Comparison of ENCODE assay signal across 8 cellular contexts in genomic region chr9:129007035-129007765, GRCh38. TPM values are rescaled to one million over a fixed set of nuclear protein-coding genes. Genes with fewer than 3 reads are reported as not detected.
DNase-seq lines count a peak whose midpoint lies in the region; ATAC-seq and TF ChIP-seq lines count a peak whose summit lies in the region.

No MANE protein-coding gene starts in this region.

- H3K36me3 ChIP-seq in naive thymus-derived CD4-positive, alpha-beta T cell (ENCODE audit: control insufficient read depth in 2 of 3, insufficient read depth in 3 of 3, low read length in 3 of 3): peaks cover 7 to 92% (median 9%) of the 10 kb centered on the region in 3 experiments
- no peaks in the 10 kb centered on the region for H3K36me3 ChIP-seq in uterus

- no peaks in the 10 kb centered on the region for H3K4me1 ChIP-seq in naive thymus-derived CD4-positive, alpha-beta T cell (ENCODE audit: control insufficient read depth in 2 of 2, insufficient read depth in 2 of 2, low read length in 2 of 2)
- no peaks in the 10 kb centered on the region for H3K4me1 ChIP-seq in uterus

- H3K27ac Mint-ChIP-seq in activated T-cell treated with anti-CD3 and anti-CD28 coated beads, Interleukin-2, amount 50 U/mL, for 24 hours: peak overlapping the region; percentile 44
- no peak overlapping the region for H3K27ac Mint-ChIP-seq in activated T-cell treated with anti-CD3 and anti-CD28 coated beads, Interleukin-2, amount 50 U/mL, for 72 hours
- H3K27ac Mint-ChIP-seq in naive thymus-derived CD4-positive, alpha-beta T cell: peak overlapping the region in 5 of 9 donors; percentile 46 to 81 (median 70)

- peaks cover 84% of the 10 kb centered on the region for H3K36me3 Mint-ChIP-seq in activated T-cell treated with anti-CD3 and anti-CD28 coated beads, Interleukin-2, amount 50 U/mL, for 24 hours (ENCODE audit: low read depth)
- H3K36me3 Mint-ChIP-seq in activated T-cell treated with anti-CD3 and anti-CD28 coated beads, Interleukin-2, amount 50 U/mL, for 72 hours (ENCODE audit: insufficient read depth in 2 of 2): peaks cover 2 to 6% of the 10 kb centered on the region in 2 donors
- peaks cover 0 to 22% (median 9%) of the 10 kb centered on the region in 5 donors for H3K36me3 Mint-ChIP-seq in naive thymus-derived CD4-positive, alpha-beta T cell

- H3K4me1 Mint-ChIP-seq in activated T-cell treated with anti-CD3 and anti-CD28 coated beads, Interleukin-2, amount 50 U/mL, for 24 hours (ENCODE audit: low read depth): no peaks in the 10 kb centered on the region
- no peaks in the 10 kb centered on the region for H3K4me1 Mint-ChIP-seq in activated T-cell treated with anti-CD3 and anti-CD28 coated beads, Interleukin-2, amount 50 U/mL, for 72 hours (ENCODE audit: low read depth)
- peaks cover 0 to 4% (median 0%) of the 10 kb centered on the region in 7 donors for H3K4me1 Mint-ChIP-seq in naive thymus-derived CD4-positive, alpha-beta T cell

- CTCF ChIA-PET in naive thymus-derived CD4-positive, alpha-beta T cell (lab: Charles Lee): interaction anchor here (0.5 to 1.0 kb wide), 5 partner anchors 8 to 131 kb away, joined by 3 to 4 read pairs (median 3); no protein-coding TSS in a partner anchor

- TF ChIP-seq POLR2A in uterus (IDR thresholded peaks at IDR 0.05): no peak

- H3K9me3 Mint-ChIP-seq in activated T-cell treated with anti-CD3 and anti-CD28 coated beads, Interleukin-2, amount 50 U/mL, for 24 hours: no peaks in the 10 kb centered on the region
- H3K9me3 Mint-ChIP-seq in activated T-cell treated with anti-CD3 and anti-CD28 coated beads, Interleukin-2, amount 50 U/mL, for 72 hours: no peaks in the 10 kb centered on the region
- no peaks in the 10 kb centered on the region for H3K9me3 Mint-ChIP-seq in naive thymus-derived CD4-positive, alpha-beta T cell

- no peaks in the 10 kb centered on the region for H3K27me3 Mint-ChIP-seq in activated T-cell treated with anti-CD3 and anti-CD28 coated beads, Interleukin-2, amount 50 U/mL, for 24 hours
- H3K27me3 Mint-ChIP-seq in activated T-cell treated with anti-CD3 and anti-CD28 coated beads, Interleukin-2, amount 50 U/mL, for 72 hours (ENCODE audit: low read depth): no peaks in the 10 kb centered on the region
- no peaks in the 10 kb centered on the region for H3K27me3 Mint-ChIP-seq in naive thymus-derived CD4-positive, alpha-beta T cell

- H3K27ac ChIP-seq in cingulate gyrus (ENCODE audit: low read depth, low read length) (peak overlapping the region; percentile 87), uterus (peak overlapping the region; percentile 35 to 38)
- H3K27ac ChIP-seq in naive thymus-derived CD4-positive, alpha-beta T cell (ENCODE audit: low read depth, low read length): peak overlapping the region; percentile 35

- no peaks in the 10 kb centered on the region for H3K27me3 ChIP-seq in naive thymus-derived CD4-positive, alpha-beta T cell (ENCODE audit: control insufficient read depth in 2 of 2, insufficient read depth in 2 of 2, low read length in 2 of 2)
- no peaks in the 10 kb centered on the region for H3K27me3 ChIP-seq in uterus

- H3K4me3 Mint-ChIP-seq in activated T-cell treated with anti-CD3 and anti-CD28 coated beads, Interleukin-2, amount 50 U/mL, for 24 hours: no peak overlapping the region
- no peak overlapping the region for H3K4me3 Mint-ChIP-seq in activated T-cell treated with anti-CD3 and anti-CD28 coated beads, Interleukin-2, amount 50 U/mL, for 72 hours
- no peak overlapping the region for H3K4me3 Mint-ChIP-seq in naive thymus-derived CD4-positive, alpha-beta T cell

- H3K9me3 ChIP-seq in naive thymus-derived CD4-positive, alpha-beta T cell (ENCODE audit: control insufficient read depth in 2 of 3, low read length in 3 of 3): no peaks in the 10 kb centered on the region
- no peaks in the 10 kb centered on the region for H3K9me3 ChIP-seq in uterus

- TF ChIP-seq CTCF in uterus (IDR thresholded peaks at IDR 0.05): no peak

- no peak overlapping the region for H3K4me3 ChIP-seq in naive thymus-derived CD4-positive, alpha-beta T cell (ENCODE audit: low read length)
- H3K4me3 ChIP-seq in uterus: no peak overlapping the region

- no peak for DNase-seq in activated T-cell treated with anti-CD3 and anti-CD28 coated beads, Interleukin-2, amount 50 U/mL, for 24 hours
- DNase-seq in activated T-cell treated with anti-CD3 and anti-CD28 coated beads, Interleukin-2, amount 50 U/mL, for 72 hours: no peak
- no peak for DNase-seq in naive thymus-derived CD4-positive, alpha-beta T cell
- peak; percentile 46 to 48 for DNase-seq in uterus
- DNase-seq in HuH-7 (ENCODE audit: low spot score): no peak
- no peak for DNase-seq in HT-29 (ENCODE audit: low spot score)
- DNase-seq in AML-193 (lab: John Stamatoyannopoulos, UW): no peak

- intact Hi-C loops in naive thymus-derived CD4-positive, alpha-beta T cell (cut with micrococcal nuclease): no loop called here
- intact Hi-C loops in uterus (cut with DNase I; ENCODE audit: low total_unique reads): no loop called here

- POLR2A ChIA-PET in naive thymus-derived CD4-positive, alpha-beta T cell (lab: Charles Lee): interaction anchor here (0.7 kb wide), 1 partner anchor 30 kb away, joined by 3 read pairs; no protein-coding TSS in a partner anchor

- no peak for ATAC-seq in activated T-cell treated with anti-CD3 and anti-CD28 coated beads, Interleukin-2, amount 50 U/mL, for 72 hours (replicated peaks in 1 of 2)
- peak; percentile 7 for ATAC-seq in naive thymus-derived CD4-positive, alpha-beta T cell

RNA-seq across cellular contexts. Expression of gene SH3GLB2, which starts 20.9 kb away (rescaled TPM):
- total RNA-seq in activated T-cell treated with anti-CD3 and anti-CD28 coated beads, Interleukin-2, amount 50 U/mL, for 72 hours: 10 to 100 TPM; 41.3 to 41.8 TPM
- total RNA-seq in naive thymus-derived CD4-positive, alpha-beta T cell: 100 to 1,000 TPM in 2 of 5 experiments, 10 to 100 TPM in 3; 76.3 to 106 (median 86.2) TPM
- polyA plus RNA-seq in naive thymus-derived CD4-positive, alpha-beta T cell: 10 to 100 TPM; 22.5 to 31.7 TPM
- total RNA-seq in uterus: 100 to 1,000 TPM in 1 of 4 donors, 10 to 100 TPM in 3; 35.1 to 126 (median 81.8) TPM
- 118 and 146 TPM in 2 replicates for total RNA-seq in HT-29 (2014; rRNA removed; shearing (Covaris generic))

RNA-seq across cellular contexts. Expression of gene MIGA2, which starts 29.2 kb away (rescaled TPM):
- 10 to 100 TPM; 38.5 to 41.5 TPM for total RNA-seq in activated T-cell treated with anti-CD3 and anti-CD28 coated beads, Interleukin-2, amount 50 U/mL, for 72 hours
- 10 to 100 TPM; 50.0 to 73.4 (median 60.7) TPM for total RNA-seq in naive thymus-derived CD4-positive, alpha-beta T cell
- 10 to 100 TPM in 1 of 2 donors, 1 to 10 TPM in 1; 7.1 to 15.2 TPM for polyA plus RNA-seq in naive thymus-derived CD4-positive, alpha-beta T cell
- total RNA-seq in uterus: 10 to 100 TPM; 13.2 to 36.5 (median 34.0) TPM
- 64.8 and 66.6 TPM in 2 replicates for total RNA-seq in HT-29 (2014; rRNA removed; shearing (Covaris generic))

RNA-seq across cellular contexts. Expression of gene NUP188, which starts 59.7 kb away (rescaled TPM):
- 10 to 100 TPM; 90.0 to 98.0 TPM for total RNA-seq in activated T-cell treated with anti-CD3 and anti-CD28 coated beads, Interleukin-2, amount 50 U/mL, for 72 hours
- total RNA-seq in naive thymus-derived CD4-positive, alpha-beta T cell: 10 to 100 TPM; 55.7 to 98.7 (median 63.7) TPM
- 10 to 100 TPM; 24.8 to 39.5 TPM for polyA plus RNA-seq in naive thymus-derived CD4-positive, alpha-beta T cell
- 10 to 100 TPM; 21.5 to 75.4 (median 36.9) TPM for total RNA-seq in uterus
- total RNA-seq in HT-29 (2014; rRNA removed; shearing (Covaris generic)): 55.8 and 75.5 TPM in 2 replicates

RNA-seq across cellular contexts. Expression of gene DOLK, which starts 59.8 kb away (rescaled TPM):
- total RNA-seq in activated T-cell treated with anti-CD3 and anti-CD28 coated beads, Interleukin-2, amount 50 U/mL, for 72 hours: 1 to 10 TPM; 6.8 to 6.9 TPM
- 10 to 100 TPM in 2 of 5 experiments, 1 to 10 TPM in 3; 6.0 to 12.8 (median 9.5) TPM for total RNA-seq in naive thymus-derived CD4-positive, alpha-beta T cell
- polyA plus RNA-seq in naive thymus-derived CD4-positive, alpha-beta T cell: 10 to 100 TPM in 1 of 2 donors, 1 to 10 TPM in 1; 7.6 to 10.5 TPM
- 10 to 100 TPM in 3 of 4 donors, 1 to 10 TPM in 1; 10.0 to 22.3 (median 13.6) TPM for total RNA-seq in uterus
- total RNA-seq in HT-29 (2014; rRNA removed; shearing (Covaris generic)): 27.6 and 29.0 TPM in 2 replicates

Comparison
In these comparisons a context has a peak if more than half of its experiments do, and no peak if none do; other contexts are left out.
1. DNase-seq: peak in uterus (2 of 2); none in activated T-cell treated with anti-CD3 and anti-CD28 coated beads, Interleukin-2, amount 50 U/mL, for 24 hours (single experiment), activated T-cell treated with anti-CD3 and anti-CD28 coated beads, Interleukin-2, amount 50 U/mL, for 72 hours (0 of 2), naive thymus-derived CD4-positive, alpha-beta T cell (0 of 9), HuH-7 (single experiment), HT-29 (single experiment) and AML-193 (0 of 2).
2. H3K27ac ChIP-seq: peak in every context shown above with its lines; median percentile 87 in cingulate gyrus; 36 in uterus; 35 in naive thymus-derived CD4-positive, alpha-beta T cell.